ENCODE assay signal across 16 cellular contexts in the genomic region with DNA sequence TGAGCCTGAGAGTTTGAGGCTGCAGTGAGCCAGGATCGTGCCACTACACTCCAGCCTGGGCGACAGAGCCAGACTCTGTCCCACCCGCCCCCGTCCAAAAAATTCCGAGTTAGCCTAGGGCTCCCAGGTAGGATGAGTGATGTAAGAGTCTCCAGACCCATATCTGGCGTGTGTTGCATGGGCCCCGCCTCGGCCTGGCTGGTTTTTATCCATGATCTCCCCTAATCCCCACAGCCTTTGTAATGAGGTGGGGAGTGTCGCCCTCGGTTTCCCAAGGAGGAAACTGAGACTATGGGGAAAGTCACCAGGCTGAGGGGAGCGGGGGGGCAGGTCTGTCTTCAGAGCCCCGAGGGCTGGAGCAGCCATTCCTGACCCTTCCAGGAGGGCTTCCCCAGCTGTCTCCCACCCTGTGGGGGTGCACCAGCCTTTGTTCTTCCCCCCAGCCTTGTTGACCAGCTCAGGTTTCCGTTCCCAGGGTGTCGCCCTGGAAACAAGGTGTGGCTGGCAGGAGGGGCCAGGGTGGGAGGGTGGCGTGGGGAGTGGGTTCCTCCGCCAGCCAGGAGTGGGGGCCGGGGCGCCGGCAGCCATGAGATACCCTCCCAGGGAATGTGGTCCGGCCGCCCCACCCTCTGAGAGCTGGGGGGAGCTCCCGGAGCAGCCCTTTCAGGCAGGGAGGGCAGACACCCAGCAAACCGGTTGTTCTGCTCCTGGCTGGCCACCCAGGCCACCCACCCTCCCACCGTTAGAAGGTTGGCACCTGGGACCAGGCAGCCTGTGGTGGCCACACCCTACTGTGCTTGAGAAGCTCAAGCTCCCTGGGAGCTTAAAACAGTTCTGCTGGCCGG. TPM values are rescaled to one million over a fixed set of nuclear protein-coding genes. Genes with fewer than 3 reads are reported as not detected.
DNase-seq lines count a peak whose midpoint lies in the region; ATAC-seq and TF ChIP-seq lines count a peak whose summit lies in the region.
"Had no signal": no experiment of that assay in that cellular context is flagged by ENCODE, and none has a peak within 500 bp of the region (broad histone marks: within the 10 kb centered on the region; RNA-seq: fewer than 3 reads in every experiment).

No MANE protein-coding gene starts in this region.

- peaks cover 11% of the 10 kb centered on the region for H3K4me1 Mint-ChIP-seq in WTC11

- H3K27me3 Mint-ChIP-seq in WTC11 (ENCODE audit: low read depth), result no peaks in the 10 kb centered on the region

- DNase-seq in NCI-H2171 treated with DMSO at 0.1 percent for 48 hours (lab: John Stamatoyannopoulos, UW) (peak; percentile 26), NCI-H2171 (lab: John Stamatoyannopoulos, UW) (no peak), WTC11 (ENCODE audit: low spot score) (peak; percentile 55), lower lobe of right lung (peak; percentile 93), transverse colon (peak; percentile 90), NCI-H446 treated with DMSO at 0.1 percent for 48 hours (lab: John Stamatoyannopoulos, UW) (no peak), activated gamma-delta T cell treated with Interleukin-2 at 50 U/mL for 16 hours (no peak)
- DNase-seq: Kasumi-1, NCI-H2107 had no signal

- H3K4me1 ChIP-seq in lower lobe of right lung, result peaks cover 5% of the 10 kb centered on the region
- peaks cover 0 to 13% (median 11%) of the 10 kb centered on the region in 4 donors for H3K4me1 ChIP-seq in transverse colon
- H3K4me1 ChIP-seq: Caco-2 had no signal

- no peaks in the 10 kb centered on the region for H3K36me3 ChIP-seq in lower lobe of right lung
- no peaks in the 10 kb centered on the region for H3K36me3 ChIP-seq in transverse colon
- H3K36me3 ChIP-seq: thoracic aorta had no signal

- CTCF ChIA-PET in WTC11 (lab: Charles Lee), result interaction anchor here (0.6 to 3.5 kb wide), 13 partner anchors 12 to 1722 kb away, joined by 3 to 14 read pairs (median 3); partner anchors contain the start of gene KCNC3

- POLR2A ChIA-PET in WTC11 (lab: Charles Lee), result interaction anchor here (0.6 to 1.2 kb wide), 3 partner anchors 19 to 114 kb away, joined by 3 read pairs; partner anchors contain the start of gene KCNC3

- H3K27ac ChIP-seq in lower lobe of right lung (peak overlapping the region; percentile 89), transverse colon (peak overlapping the region; percentile 74 to 84 (median 76))
- H3K27ac ChIP-seq: thoracic aorta had no signal

- ATAC-seq in WTC11 (peak; percentile 61; the same call in 1 of the 2 replicates), lower lobe of right lung (peak; percentile 98), HG03354 (IDR thresholded peaks at IDR 0.05; ENCODE audit: poor library complexity, severe bottlenecking, unreplicated experiment) (no peak)
- ATAC-seq: Right ventricle myocardium inferior had no signal

- H3K27ac Mint-ChIP-seq in WTC11, result no peak overlapping the region
- H3K27ac Mint-ChIP-seq: activated naive CD8-positive, alpha-beta T cell had no signal

- intact Hi-C loops in lower lobe of right lung (cut with DNase I) (no loop called here), transverse colon (cut with DNase I; ENCODE audit: low total_unique reads) (no loop called here)

- in situ Hi-C loops in transverse colon (cut with MboI; ENCODE audit: low pct_ligation_motif_present in 1 of 4, low pct_unique_long_range_greater_than_20kb in 1 of 4, low sequenced_read_pairs in 3 of 4), result no loop called here

- no peak overlapping the region for H3K4me3 Mint-ChIP-seq in WTC11
- H3K4me3 Mint-ChIP-seq: activated naive CD8-positive, alpha-beta T cell had no signal

- peaks cover 8% of the 10 kb centered on the region for H3K9me3 Mint-ChIP-seq in WTC11

- H3K4me3 ChIP-seq in lower lobe of right lung, result no peak overlapping the region
- no peak overlapping the region for H3K4me3 ChIP-seq in transverse colon
- H3K4me3 ChIP-seq: thoracic aorta had no signal

- TF ChIP-seq CTCF in WTC11 (IDR thresholded peaks at IDR 0.05) (no peak), lower lobe of right lung (IDR thresholded peaks at IDR 0.05) (no peak), transverse colon (IDR thresholded peaks at IDR 0.05) (no peak)

- no peaks in the 10 kb centered on the region for H3K9me3 ChIP-seq in lower lobe of right lung
- no peaks in the 10 kb centered on the region for H3K9me3 ChIP-seq in transverse colon
- H3K9me3 ChIP-seq: thoracic aorta had no signal

- WGBS in transverse colon (ENCODE audit: low coverage in 1 of 2), 2 donors, result 31% methylated on average over 16 of the region's 25 CpGs; no CpG with 5 or more reads in 1 of the 2 donors

- H3K36me3 Mint-ChIP-seq in WTC11, result peaks cover 27% of the 10 kb centered on the region
- H3K36me3 Mint-ChIP-seq: activated naive CD8-positive, alpha-beta T cell had no signal

- H3K27me3 ChIP-seq in lower lobe of right lung (ENCODE audit: low read depth) (peaks cover 3% of the 10 kb centered on the region), transverse colon (no peaks in the 10 kb centered on the region)

- no peak for TF ChIP-seq POLR2A in transverse colon (IDR thresholded peaks at IDR 0.05)

- peak; percentile 29 for TF ChIP-seq EP300 in transverse colon (IDR thresholded peaks at IDR 0.05; ENCODE audit: low read depth)

TF ChIP-seq in WTC11, 78 proteins besides CTCF, POLR2A, EP300 and RAD21:
- TF ChIP-seq ZNF263 (CRISPR knock-in tag; IDR thresholded peaks at IDR 0.05; ENCODE audit: low read depth) (no peak), ZNF219 (CRISPR knock-in tag; IDR thresholded peaks at IDR 0.05; ENCODE audit: borderline replicate concordance) (no peak), ZNF423 (CRISPR knock-in tag; IDR thresholded peaks at IDR 0.05) (peak; percentile 53; the same call in 1 of the 2 replicates), ZNF138 (CRISPR knock-in tag; conservative IDR thresholded peaks at IDR 0.05) (no peak), FOXK1 (CRISPR knock-in tag; IDR thresholded peaks at IDR 0.05) (no peak), ATF2 (CRISPR knock-in tag; IDR thresholded peaks at IDR 0.05; ENCODE audit: borderline replicate concordance, low read depth) (no peak), ESRRA (CRISPR knock-in tag; IDR thresholded peaks at IDR 0.05; ENCODE audit: borderline replicate concordance) (no peak)
- TF ChIP-seq, protein P1, sequence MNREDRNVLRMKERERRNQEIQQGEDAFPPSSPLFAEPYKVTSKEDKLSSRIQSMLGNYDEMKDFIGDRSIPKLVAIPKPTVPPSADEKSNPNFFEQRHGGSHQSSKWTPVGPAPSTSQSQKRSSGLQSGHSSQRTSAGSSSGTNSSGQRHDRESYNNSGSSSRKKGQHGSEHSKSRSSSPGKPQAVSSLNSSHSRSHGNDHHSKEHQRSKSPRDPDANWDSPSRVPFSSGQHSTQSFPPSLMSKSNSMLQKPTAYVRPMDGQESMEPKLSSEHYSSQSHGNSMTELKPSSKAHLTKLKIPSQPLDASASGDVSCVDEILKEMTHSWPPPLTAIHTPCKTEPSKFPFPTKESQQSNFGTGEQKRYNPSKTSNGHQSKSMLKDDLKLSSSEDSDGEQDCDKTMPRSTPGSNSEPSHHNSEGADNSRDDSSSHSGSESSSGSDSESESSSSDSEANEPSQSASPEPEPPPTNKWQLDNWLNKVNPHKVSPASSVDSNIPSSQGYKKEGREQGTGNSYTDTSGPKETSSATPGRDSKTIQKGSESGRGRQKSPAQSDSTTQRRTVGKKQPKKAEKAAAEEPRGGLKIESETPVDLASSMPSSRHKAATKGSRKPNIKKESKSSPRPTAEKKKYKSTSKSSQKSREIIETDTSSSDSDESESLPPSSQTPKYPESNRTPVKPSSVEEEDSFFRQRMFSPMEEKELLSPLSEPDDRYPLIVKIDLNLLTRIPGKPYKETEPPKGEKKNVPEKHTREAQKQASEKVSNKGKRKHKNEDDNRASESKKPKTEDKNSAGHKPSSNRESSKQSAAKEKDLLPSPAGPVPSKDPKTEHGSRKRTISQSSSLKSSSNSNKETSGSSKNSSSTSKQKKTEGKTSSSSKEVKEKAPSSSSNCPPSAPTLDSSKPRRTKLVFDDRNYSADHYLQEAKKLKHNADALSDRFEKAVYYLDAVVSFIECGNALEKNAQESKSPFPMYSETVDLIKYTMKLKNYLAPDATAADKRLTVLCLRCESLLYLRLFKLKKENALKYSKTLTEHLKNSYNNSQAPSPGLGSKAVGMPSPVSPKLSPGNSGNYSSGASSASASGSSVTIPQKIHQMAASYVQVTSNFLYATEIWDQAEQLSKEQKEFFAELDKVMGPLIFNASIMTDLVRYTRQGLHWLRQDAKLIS (CRISPR knock-in tag; IDR thresholded peaks at IDR 0.05; ENCODE audit: borderline replicate concordance), result no peak
TF ChIP-seq in WTC11: peak in this region for 1.

RNA-seq across cellular contexts. Expression of gene MYH14, which starts 11.5 kb away (rescaled TPM):
- 25.8 to 33.5 TPM (median 31.2 TPM) in 3 replicates for total RNA-seq in WTC11 (2021)
- 113 TPM for total RNA-seq in lower lobe of right lung
- 100 to 1,000 TPM; 321 to 814 (median 393) TPM for total RNA-seq in transverse colon
- total RNA-seq: myocyte had no signal

RNA-seq across cellular contexts. Expression of gene IZUMO2, which starts 51.8 kb away (rescaled TPM):
- 1.0 to 3.5 TPM (median 2.4 TPM) in 3 replicates for total RNA-seq in WTC11 (2021)
- not detected for total RNA-seq in lower lobe of right lung
- not detected for total RNA-seq in transverse colon
- total RNA-seq: A172, Caco-2, myocyte, Right ventricle myocardium inferior, thoracic aorta had no signal

Comparison
In these comparisons a context has a peak if more than half of its experiments do, and no peak if none do; other contexts are left out.
1. DNase-seq: peak in NCI-H2171 treated with DMSO at 0.1 percent for 48 hours (single experiment), WTC11 (single experiment), lower lobe of right lung (single experiment) and transverse colon (single experiment); none in NCI-H2171 (single experiment), NCI-H446 treated with DMSO at 0.1 percent for 48 hours (single experiment) and activated gamma-delta T cell treated with Interleukin-2 at 50 U/mL for 16 hours (single experiment).